Comparison of ENCODE assay signal across 1 cellular context in genomic region chr1:153538315-153538821, GRCh38.
TF ChIP-seq lines count a peak whose summit lies in the region.

No MANE protein-coding gene starts in this region.

TF ChIP-seq in IMR-90, 13 proteins besides CTCF, POLR2A, EP300 and RAD21:
- no peak for TF ChIP-seq RFX5 (IDR thresholded peaks at IDR 0.05; ENCODE audit: low read depth, low read length)
- TF ChIP-seq FOS (IDR thresholded peaks at IDR 0.05; ENCODE audit: low read depth, low read length) = no peak
- TF ChIP-seq SMC3 (IDR thresholded peaks at IDR 0.05; ENCODE audit: low read depth, low read length) = no peak
- no peak for TF ChIP-seq MAFK (IDR thresholded peaks at IDR 0.05; ENCODE audit: low read depth, low read length)
